Comparison of ENCODE assay signal across 14 cellular contexts in the genomic region with DNA sequence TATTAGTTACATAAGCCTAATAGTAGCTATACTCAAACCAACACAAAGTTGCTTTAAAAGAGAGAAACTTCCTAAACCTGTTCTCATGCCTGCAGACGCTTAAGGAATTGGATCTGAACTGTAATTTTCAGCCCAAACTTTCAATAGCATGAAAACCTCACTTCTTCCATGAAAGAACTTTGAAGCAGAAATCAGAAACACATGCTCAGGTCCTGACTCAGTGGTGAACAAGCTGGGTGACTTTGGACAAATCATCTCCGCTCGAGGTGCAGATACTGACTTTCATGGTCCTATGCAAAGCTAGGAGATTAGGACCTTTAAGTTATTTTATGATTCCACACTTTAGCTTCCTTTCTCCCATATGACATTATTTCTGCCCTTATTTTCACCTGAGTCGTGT. TPM values are rescaled to one million over a fixed set of nuclear protein-coding genes. Genes with fewer than 3 reads are reported as not detected.
DNase-seq lines count a peak whose midpoint lies in the region; ATAC-seq, FAIRE-seq and TF ChIP-seq lines count a peak whose summit lies in the region.
"Had no signal": no experiment of that assay in that cellular context is flagged by ENCODE, and none has a peak within 500 bp of the region (broad histone marks: within the 10 kb centered on the region; RNA-seq: fewer than 3 reads in every experiment).

No MANE protein-coding gene starts in this region.

- peak overlapping the region; percentile 7; the same call in 1 of the 2 replicates for H3K4me2 ChIP-seq in GM23338

- no peaks in the 10 kb centered on the region for H3K9me3 Mint-ChIP-seq in CD4-positive, CD25-positive, alpha-beta regulatory T cell
- no peaks in the 10 kb centered on the region for H3K9me3 Mint-ChIP-seq in GM23338
- no peaks in the 10 kb centered on the region for H3K9me3 Mint-ChIP-seq in activated T-helper 1 cell treated with anti-CD3 and anti-CD28 coated beads, Interleukin-12 subunit alpha, Interleukin-12 subunit beta, Interleukin-2, Interleukin-4 antibody, amounts not matched to agents 30 ng/mL and 10 ng/mL and 1 ng/mL, durations not matched to agents 14 hours and 24 hours and 36 hours
- no peaks in the 10 kb centered on the region for H3K9me3 Mint-ChIP-seq in memory B cell

- TF ChIP-seq CTCF in GM23338 (conservative IDR thresholded peaks at IDR 0.05; ENCODE audit: low read depth in 2 of 2) (no peak), gastrocnemius medialis (IDR thresholded peaks at IDR 0.05 in 4 of 5, conservative IDR thresholded peaks at IDR 0.05 in 1 of 5) (no peak), D721Med (IDR thresholded peaks at IDR 0.05; ENCODE audit: insufficient read depth, missing control alignments) (no peak)

- no peaks in the 10 kb centered on the region for H4K20me1 ChIP-seq in GM23338 (replicated peaks; ENCODE audit: insufficient read depth)

- H3K27ac Mint-ChIP-seq in CD4-positive, CD25-positive, alpha-beta regulatory T cell, result peak overlapping the region; percentile 95 to 99 (median 95)
- H3K27ac Mint-ChIP-seq in GM23338 (no peak overlapping the region), memory B cell (peak overlapping the region; percentile 98)
- peak overlapping the region; percentile 100 for H3K27ac Mint-ChIP-seq in activated T-helper 1 cell treated with anti-CD3 and anti-CD28 coated beads, Interleukin-12 subunit alpha, Interleukin-12 subunit beta, Interleukin-2, Interleukin-4 antibody, amounts not matched to agents 30 ng/mL and 10 ng/mL and 1 ng/mL, durations not matched to agents 14 hours and 24 hours and 36 hours

- no peak for FAIRE-seq in D721Med (lab: Jason Lieb, UNC)

- H3K4me1 ChIP-seq in CD4-positive, CD25-positive, alpha-beta regulatory T cell (ENCODE audit: control insufficient read depth, insufficient read depth, low read length, poor library complexity, severe bottlenecking), result peaks cover 31% of the 10 kb centered on the region
- H3K4me1 ChIP-seq in GM23338 (ENCODE audit: insufficient read depth) (peaks cover 19% of the 10 kb centered on the region), gastrocnemius medialis (peaks cover 0 to 5% of the 10 kb centered on the region in 2 donors)

- intact Hi-C loops in activated T-helper 1 cell treated with anti-CD3 and anti-CD28 coated beads, Interleukin-12 subunit alpha, Interleukin-12 subunit beta, Interleukin-2, Interleukin-4 antibody, amounts not matched to agents 30 ng/mL and 10 ng/mL and 1 ng/mL, durations not matched to agents 14 hours and 24 hours and 36 hours (cut with micrococcal nuclease), result loop anchor here (2.0 to 10.0 kb wide), 6 partner anchors 86 to 1686 kb away; no protein-coding TSS in a partner anchor
- intact Hi-C loops in gastrocnemius medialis (cut with DNase I; ENCODE audit: low total_unique reads), result loop anchor here (5.0 kb wide), 1 partner anchor 78 kb away; no protein-coding TSS in a partner anchor

- no peak for DNase-seq in CD4-positive, CD25-positive, alpha-beta regulatory T cell
- DNase-seq in GM23338 (ENCODE audit: low spot score) (no peak), memory B cell (ENCODE audit: low spot score in 2 of 2) (no peak), NCI-H2227 treated with DMSO at 0.1 percent for 48 hours (lab: John Stamatoyannopoulos, UW) (no peak), gastrocnemius medialis (no peak), D721Med (ENCODE audit: insufficient read length, low spot score) (no peak), kidney glomerular epithelial cell (lab: John Stamatoyannopoulos, UW) (no peak)
- no peak for DNase-seq in activated T-helper 1 cell treated with anti-CD3 and anti-CD28 coated beads, Interleukin-12 subunit alpha, Interleukin-12 subunit beta, Interleukin-2, Interleukin-4 antibody, amounts not matched to agents 30 ng/mL and 10 ng/mL and 1 ng/mL, durations not matched to agents 14 hours and 24 hours and 36 hours (ENCODE audit: low spot score)
- DNase-seq: DMS53, hippocampal formation, NCI-H1694 had no signal

- H3K27me3 ChIP-seq in CD4-positive, CD25-positive, alpha-beta regulatory T cell (ENCODE audit: control insufficient read depth, insufficient read depth, low read length), result no peaks in the 10 kb centered on the region
- H3K27me3 ChIP-seq in GM23338 (ENCODE audit: insufficient read depth) (no peaks in the 10 kb centered on the region), gastrocnemius medialis (no peaks in the 10 kb centered on the region)

- TF ChIP-seq POLR2A in gastrocnemius medialis (IDR thresholded peaks at IDR 0.05), result no peak

- peaks cover 26 to 46% (median 43%) of the 10 kb centered on the region in 4 donors for H3K4me1 Mint-ChIP-seq in CD4-positive, CD25-positive, alpha-beta regulatory T cell
- H3K4me1 Mint-ChIP-seq in GM23338 (peaks cover 34% of the 10 kb centered on the region), memory B cell (peaks cover 35% of the 10 kb centered on the region)
- peaks cover 44% of the 10 kb centered on the region for H3K4me1 Mint-ChIP-seq in activated T-helper 1 cell treated with anti-CD3 and anti-CD28 coated beads, Interleukin-12 subunit alpha, Interleukin-12 subunit beta, Interleukin-2, Interleukin-4 antibody, amounts not matched to agents 30 ng/mL and 10 ng/mL and 1 ng/mL, durations not matched to agents 14 hours and 24 hours and 36 hours (ENCODE audit: low read depth)

- H3K36me3 Mint-ChIP-seq in CD4-positive, CD25-positive, alpha-beta regulatory T cell, result peaks cover 3% of the 10 kb centered on the region
- H3K36me3 Mint-ChIP-seq in GM23338 (ENCODE audit: low read depth) (no peaks in the 10 kb centered on the region), memory B cell (no peaks in the 10 kb centered on the region)
- H3K36me3 Mint-ChIP-seq in activated T-helper 1 cell treated with anti-CD3 and anti-CD28 coated beads, Interleukin-12 subunit alpha, Interleukin-12 subunit beta, Interleukin-2, Interleukin-4 antibody, amounts not matched to agents 30 ng/mL and 10 ng/mL and 1 ng/mL, durations not matched to agents 14 hours and 24 hours and 36 hours (ENCODE audit: low read depth), result peaks cover 4% of the 10 kb centered on the region

- no peaks in the 10 kb centered on the region for H3K9me2 ChIP-seq in GM23338 (ENCODE audit: insufficient read depth)

- H3K9me3 ChIP-seq in CD4-positive, CD25-positive, alpha-beta regulatory T cell (ENCODE audit: control insufficient read depth in 2 of 2, low read length in 2 of 2), result no peaks in the 10 kb centered on the region
- no peaks in the 10 kb centered on the region for H3K9me3 ChIP-seq in gastrocnemius medialis
- H3K9me3 ChIP-seq: mucosa of descending colon had no signal

- H3K27me3 Mint-ChIP-seq in CD4-positive, CD25-positive, alpha-beta regulatory T cell, result no peaks in the 10 kb centered on the region
- H3K27me3 Mint-ChIP-seq in GM23338 (ENCODE audit: insufficient read depth, low read depth, poor library complexity) (peaks cover 3% of the 10 kb centered on the region), memory B cell (no peaks in the 10 kb centered on the region)
- H3K27me3 Mint-ChIP-seq in activated T-helper 1 cell treated with anti-CD3 and anti-CD28 coated beads, Interleukin-12 subunit alpha, Interleukin-12 subunit beta, Interleukin-2, Interleukin-4 antibody, amounts not matched to agents 30 ng/mL and 10 ng/mL and 1 ng/mL, durations not matched to agents 14 hours and 24 hours and 36 hours (ENCODE audit: insufficient read depth), result no peaks in the 10 kb centered on the region

- H3K27ac ChIP-seq in CD4-positive, CD25-positive, alpha-beta regulatory T cell (ENCODE audit: insufficient read depth, low read length, poor library complexity, severe bottlenecking), result peak overlapping the region; percentile 84
- 0 out of 2 replicates have a peak overlapping the region, but pooled peaks have one; percentile 17 for H3K27ac ChIP-seq in GM23338 (ENCODE audit: low read depth)
- H3K27ac ChIP-seq in gastrocnemius medialis, result no peak overlapping the region

- ATAC-seq in CD4-positive, CD25-positive, alpha-beta regulatory T cell (ENCODE audit: low read depth in 2 of 2), result no peak
- ATAC-seq in GM23338, result no peak
- ATAC-seq in memory B cell (ENCODE audit: low read depth), result no peak
- no peak for ATAC-seq in gastrocnemius medialis

- in situ Hi-C loops in gastrocnemius medialis (cut with MboI; ENCODE audit: low sequenced_read_pairs in 4 of 4), result no loop called here

- peak overlapping the region; percentile 58 for H2AFZ ChIP-seq in GM23338

- no peaks in the 10 kb centered on the region for H3K36me3 ChIP-seq in CD4-positive, CD25-positive, alpha-beta regulatory T cell (ENCODE audit: control insufficient read depth, insufficient read depth, low read length)
- H3K36me3 ChIP-seq in GM23338 (ENCODE audit: insufficient read depth), result no peaks in the 10 kb centered on the region
- no peaks in the 10 kb centered on the region for H3K36me3 ChIP-seq in gastrocnemius medialis

- no peaks in the 10 kb centered on the region for H3K79me2 ChIP-seq in GM23338 (replicated peaks; ENCODE audit: insufficient read depth)

- H3K4me3 Mint-ChIP-seq in CD4-positive, CD25-positive, alpha-beta regulatory T cell, result peak overlapping the region; percentile 70 to 86 (median 84)
- H3K4me3 Mint-ChIP-seq in GM23338, result no peak overlapping the region
- peak overlapping the region; percentile 73 for H3K4me3 Mint-ChIP-seq in activated T-helper 1 cell treated with anti-CD3 and anti-CD28 coated beads, Interleukin-12 subunit alpha, Interleukin-12 subunit beta, Interleukin-2, Interleukin-4 antibody, amounts not matched to agents 30 ng/mL and 10 ng/mL and 1 ng/mL, durations not matched to agents 14 hours and 24 hours and 36 hours
- H3K4me3 Mint-ChIP-seq in memory B cell, result peak overlapping the region; percentile 89

- H3F3A ChIP-seq in GM23338 (replicated peaks; ENCODE audit: low read depth), result no peaks in the 10 kb centered on the region

- peak overlapping the region; percentile 71 for H3K4me3 ChIP-seq in CD4-positive, CD25-positive, alpha-beta regulatory T cell (ENCODE audit: low read depth, low read length)
- H3K4me3 ChIP-seq in GM23338 (no peak overlapping the region), gastrocnemius medialis (no peak overlapping the region)
- H3K4me3 ChIP-seq: mucosa of descending colon had no signal

TF ChIP-seq in GM23338, 12 proteins besides CTCF, POLR2A, EP300 and RAD21:
- TF ChIP-seq CREB1 (CRISPR knock-in tag; IDR thresholded peaks at IDR 0.05; ENCODE audit: low read depth), result no peak
TF ChIP-seq in GM23338: peak in this region for 0.

RNA-seq across cellular contexts. Expression of gene NOX3, which starts 36.5 kb away (rescaled TPM):
- total RNA-seq in CD4-positive, CD25-positive, alpha-beta regulatory T cell, result not detected
- not detected for polyA plus RNA-seq in CD4-positive, CD25-positive, alpha-beta regulatory T cell
- not detected in 2 replicates for total RNA-seq in GM23338 (2014; rRNA removed; shearing (Covaris generic))
- polyA plus RNA-seq in GM23338 (2016; fragmentation: Nextera tagmentation; extraction: Ambion mirVana), result not detected in 2 replicates
- not detected in 2 replicates for total RNA-seq in activated T-helper 1 cell treated with anti-CD3 and anti-CD28 coated beads, Interleukin-12 subunit alpha, Interleukin-12 subunit beta, Interleukin-2, Interleukin-4 antibody, amounts not matched to agents 30 ng/mL and 10 ng/mL and 1 ng/mL, durations not matched to agents 14 hours and 24 hours and 36 hours
- not detected for total RNA-seq in gastrocnemius medialis
- total RNA-seq: HT-29, mucosa of descending colon, right cardiac atrium had no signal
- polyA plus RNA-seq: right cardiac atrium had no signal

Comparison
In these comparisons a context has a peak if more than half of its experiments do, and no peak if none do; other contexts are left out.
1. H3K27ac ChIP-seq: peak in CD4-positive, CD25-positive, alpha-beta regulatory T cell (single experiment) and GM23338 (single experiment); none in gastrocnemius medialis (0 of 4).